In the genomic region with DNA sequence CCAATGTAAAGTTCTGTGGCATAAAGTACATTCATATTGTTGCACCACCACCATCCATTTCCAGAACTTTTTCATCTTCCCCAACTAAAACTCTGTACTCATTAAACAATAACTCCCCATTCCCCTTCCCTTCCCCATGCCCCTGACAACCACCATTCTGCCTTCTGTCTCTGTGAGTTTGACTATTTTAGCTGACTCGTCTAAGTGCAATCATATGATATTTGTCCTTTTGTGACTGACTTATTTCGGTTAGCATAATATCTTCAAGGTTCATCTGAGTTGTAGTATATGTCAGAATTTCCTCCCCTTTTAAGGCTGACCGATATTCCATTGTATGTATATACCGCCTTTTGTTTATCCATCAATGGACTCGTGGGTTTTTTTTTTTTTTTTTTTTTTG, we compare ENCODE assay signal across 28 cellular contexts.
"Had no signal": no experiment of that assay in that cellular context is flagged by ENCODE, and none has a peak within 500 bp of the region (broad histone marks: within the 10 kb centered on the region; RNA-seq: fewer than 3 reads in every experiment).

No MANE protein-coding gene starts in this region.

- DNase-seq: activated B cell treated with CpG ODN at 0.5 μM for 24 hours; activated CD4-positive, alpha-beta T cell treated with anti-CD3 and anti-CD28 coated beads for 36 hours; activated CD4-positive, alpha-beta T cell treated with anti-CD3 and anti-CD28 coated beads, Interleukin-2, amount 50 U/mL, for 4 hours; activated CD8-positive, alpha-beta memory T cell treated with anti-CD3 and anti-CD28 coated beads, Interleukin-2, amount 50 U/mL, for 4 hours; activated naive CD4-positive, alpha-beta T cell treated with Interleukin-2 at 50 U/mL for 16 hours; activated T-cell treated with anti-CD3 and anti-CD28 coated beads, Interleukin-2, amount 50 U/mL, for 4 hours; anterior cingulate cortex; brain microvascular endothelial cell; caudate nucleus; dermis blood vessel endothelial cell; effector memory CD4-positive, alpha-beta T cell; hippocampal formation; left ventricle myocardium superior; midbrain; natural killer cell; right lobe of liver; stimulated activated CD4-positive, alpha-beta T cell treated with anti-CD3 and anti-CD28 coated beads, Interleukin-15, amount 100 ng/mL, for 24 hours; stimulated activated CD4-positive, alpha-beta T cell treated with anti-CD3 and anti-CD28 coated beads, Interleukin-2, amount 100 ng/mL, for 48 hours; stimulated activated CD8-positive, alpha-beta memory T cell treated with anti-CD3 and anti-CD28 coated beads, Interleukin-4, amount 100 ng/mL, for 48 hours; stimulated activated naive CD4-positive, alpha-beta T cell; T-cell; upper lobe of left lung had no signal

- H3K4me2 ChIP-seq: smooth muscle cell had no signal

- H3K27me3 Mint-ChIP-seq: activated B cell treated with CpG ODN at 0.5 μM for 24 hours; activated CD4-positive, alpha-beta T cell treated with anti-CD3 and anti-CD28 coated beads for 36 hours; T-cell had no signal

- H3K27ac Mint-ChIP-seq: activated B cell treated with CpG ODN at 0.5 μM for 24 hours; activated CD4-positive, alpha-beta T cell treated with anti-CD3 and anti-CD28 coated beads for 36 hours; T-cell had no signal

- H3K27me3 ChIP-seq: brain microvascular endothelial cell, neutrophil, right lobe of liver, upper lobe of left lung had no signal

- H3K4me3 ChIP-seq: right lobe of liver, SK-N-MC, smooth muscle cell, thoracic aorta, upper lobe of left lung had no signal

- H3K4me3 Mint-ChIP-seq: activated B cell treated with CpG ODN at 0.5 μM for 24 hours; activated CD4-positive, alpha-beta T cell treated with anti-CD3 and anti-CD28 coated beads for 36 hours; activated T-cell treated with anti-CD3 and anti-CD28 coated beads, Interleukin-2, amount 50 U/mL, for 4 hours; natural killer cell; T-cell had no signal

- H3K36me3 ChIP-seq: brain microvascular endothelial cell, thoracic aorta had no signal

- H3K27ac ChIP-seq: brain microvascular endothelial cell, neutrophil, SK-N-MC had no signal

- ATAC-seq: activated CD4-positive, alpha-beta T cell treated with anti-CD3 and anti-CD28 coated beads for 36 hours; activated T-cell treated with anti-CD3 and anti-CD28 coated beads, Interleukin-2, amount 50 U/mL, for 4 hours; esophagus mucosa; left ventricle myocardium superior; natural killer cell; T-cell had no signal

- H3K9me3 ChIP-seq: neutrophil, right lobe of liver, thoracic aorta, upper lobe of left lung had no signal

- H3K9ac ChIP-seq: parathyroid adenoma had no signal

- H3K79me2 ChIP-seq: parathyroid adenoma had no signal

- H3K9me3 Mint-ChIP-seq: activated B cell treated with CpG ODN at 0.5 μM for 24 hours; activated T-cell treated with anti-CD3 and anti-CD28 coated beads, Interleukin-2, amount 50 U/mL, for 4 hours; natural killer cell; T-cell had no signal
